In the genomic region with DNA sequence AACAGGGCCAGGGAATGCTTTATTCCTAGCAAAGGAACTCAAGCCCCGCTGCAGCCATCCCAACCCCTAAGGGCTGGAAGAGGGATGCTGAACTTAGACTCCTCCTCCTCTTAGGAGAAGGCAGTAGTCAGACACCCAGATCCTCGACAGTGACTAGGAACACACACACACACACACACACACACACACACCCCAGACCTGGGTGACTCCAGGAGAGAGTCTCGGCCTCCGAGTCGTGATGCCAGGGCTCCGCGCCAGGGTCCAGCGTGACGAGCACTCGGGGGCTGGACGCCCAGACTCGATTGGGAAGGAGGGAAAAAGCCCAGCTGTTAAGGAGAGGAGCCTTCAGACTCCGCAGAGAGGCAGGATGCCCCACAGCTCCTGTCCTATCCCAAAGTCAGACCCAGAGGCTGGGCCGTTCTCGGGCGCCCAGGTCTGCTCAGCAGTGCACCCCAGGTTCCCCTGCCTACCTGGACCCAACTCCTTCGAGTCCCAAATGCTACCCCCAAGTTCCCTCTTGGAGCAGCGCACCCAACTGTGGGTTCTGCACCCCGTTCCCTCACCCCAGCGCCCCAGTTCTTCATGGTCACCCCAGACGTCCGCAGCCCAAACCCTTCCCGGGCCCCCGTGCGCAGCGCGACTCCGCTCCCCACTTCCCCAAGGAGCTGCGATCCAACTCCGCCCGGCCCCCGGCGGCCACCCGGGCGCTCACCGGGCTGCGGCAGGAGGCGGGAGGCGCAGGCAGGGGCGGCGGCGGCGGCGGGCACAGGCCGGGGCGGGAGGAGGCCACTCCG, we compare ENCODE assay signal across 7 cellular contexts. TPM values are rescaled to one million over a fixed set of nuclear protein-coding genes. Genes with fewer than 3 reads are reported as not detected.
A peak's percentile ranks its signal among the peaks of the same experiment; 100 is the strongest.
DNase-seq lines count a peak whose midpoint lies in the region; ATAC-seq, FAIRE-seq and TF ChIP-seq lines count a peak whose summit lies in the region.

No MANE protein-coding gene starts in this region.

- H3K4me1 Mint-ChIP-seq in activated naive CD4-positive, alpha-beta T cell treated with anti-CD3 and anti-CD28 coated beads, Interleukin-2, amount 10 ng/mL, durations not matched to agents 7 days and 5 days = peaks cover 53% of the 10 kb centered on the region

- peak overlapping the region; percentile 85 to 93 for H3K27ac ChIP-seq in prostate gland

- H3K4me1 ChIP-seq in prostate gland (replicated peaks) = peaks cover 41% of the 10 kb centered on the region

- no peaks in the 10 kb centered on the region for H3K9me3 Mint-ChIP-seq in activated naive CD4-positive, alpha-beta T cell treated with anti-CD3 and anti-CD28 coated beads, Interleukin-2, amount 10 ng/mL, durations not matched to agents 7 days and 5 days

- no peaks in the 10 kb centered on the region for H3K9me3 ChIP-seq in prostate gland

- H3K4me3 ChIP-seq in prostate gland = peak overlapping the region; percentile 93 to 96

- DNase-seq in GM12891 (ENCODE audit: insufficient read length, low spot score) (no peak), left cardiac atrium (peak; percentile 64), prostate gland (ENCODE audit: low spot score) (peak; percentile 38), UCSD-AML1 (lab: John Stamatoyannopoulos, UW; ENCODE audit: unreplicated experiment) (no peak)
- peak; percentile 33 for DNase-seq in activated naive CD4-positive, alpha-beta T cell treated with anti-CD3 and anti-CD28 coated beads, Interleukin-2, amount 10 ng/mL, durations not matched to agents 7 days and 5 days
- DNase-seq in activated effector memory CD4-positive, alpha-beta T cell treated with anti-CD3 and anti-CD28 coated beads, Interleukin-2, amount 50 U/mL, for 16 hours = no peak

- H3K4me3 Mint-ChIP-seq in activated naive CD4-positive, alpha-beta T cell treated with anti-CD3 and anti-CD28 coated beads, Interleukin-2, amount 10 ng/mL, durations not matched to agents 7 days and 5 days = peak overlapping the region; percentile 90

- H3K36me3 ChIP-seq in prostate gland = no peaks in the 10 kb centered on the region

- under 1% methylated on average over 44 of the region's 47 CpGs for WGBS in prostate gland

- TF ChIP-seq CTCF in prostate gland (IDR thresholded peaks at IDR 0.05) = no peak

- CTCF ChIA-PET in activated naive CD4-positive, alpha-beta T cell treated with anti-CD3 and anti-CD28 coated beads, Interleukin-2, amount 10 ng/mL, durations not matched to agents 7 days and 5 days (lab: Charles Lee) = interaction anchor here (1.1 to 8.9 kb wide), 9 partner anchors 18 to 229 kb away, joined by 3 to 255 read pairs (median 4); a partner anchor contains a TSS

- H3K27me3 ChIP-seq in prostate gland (replicated peaks; ENCODE audit: insufficient read depth) = no peaks in the 10 kb centered on the region

- no peak for FAIRE-seq in GM12891 (lab: Jason Lieb, UNC)

- peak overlapping the region; percentile 84 for H3K27ac Mint-ChIP-seq in activated naive CD4-positive, alpha-beta T cell treated with anti-CD3 and anti-CD28 coated beads, Interleukin-2, amount 10 ng/mL, durations not matched to agents 7 days and 5 days

- ATAC-seq in HG03432 (IDR thresholded peaks at IDR 0.05; ENCODE audit: unreplicated experiment) (peak; percentile 0), left cardiac atrium (peak; percentile 7 to 29)

- peaks cover 57% of the 10 kb centered on the region for H3K27me3 Mint-ChIP-seq in activated naive CD4-positive, alpha-beta T cell treated with anti-CD3 and anti-CD28 coated beads, Interleukin-2, amount 10 ng/mL, durations not matched to agents 7 days and 5 days

- H3K36me3 Mint-ChIP-seq in activated naive CD4-positive, alpha-beta T cell treated with anti-CD3 and anti-CD28 coated beads, Interleukin-2, amount 10 ng/mL, durations not matched to agents 7 days and 5 days = peaks cover 14% of the 10 kb centered on the region

- intact Hi-C loops in left cardiac atrium (cut with DNase I) = loop anchor here (5.0 to 10.0 kb wide), 2 partner anchors 57 to 61 kb away; a partner anchor contains a TSS
- intact Hi-C loops in prostate gland (cut with DNase I) = loop anchor here (5.0 kb wide), 2 partner anchors 61 to 164 kb away; no protein-coding TSS in a partner anchor

- TF ChIP-seq POLR2A in GM12891 (IDR thresholded peaks at IDR 0.05; ENCODE audit: low read depth, low read length) = no peak
- no peak for TF ChIP-seq POLR2A in prostate gland (IDR thresholded peaks at IDR 0.05)

TF ChIP-seq in GM12891, 5 proteins besides CTCF, POLR2A, EP300 and RAD21:
- no peak for TF ChIP-seq SPI1 (IDR thresholded peaks at IDR 0.05; ENCODE audit: low read depth, low read length)
- TF ChIP-seq TAF1 (IDR thresholded peaks at IDR 0.05; ENCODE audit: low read depth, low read length) = 0 out of 2 replicates have a peak, but pooled peaks have one; percentile 19

RNA-seq across cellular contexts. Expression of a gene that starts 0.4 kb away (rescaled TPM):
- 17.7 TPM for polyA plus RNA-seq in GM12891 (2012; ENCODE audit: low read depth, missing spikeins)
- total RNA-seq in left cardiac atrium = 1 to 10 TPM; 1.9 to 5.0 TPM
- 10 to 100 TPM in 1 of 2 donors, 1 to 10 TPM in 1; 8.8 to 19.0 TPM for total RNA-seq in prostate gland

RNA-seq across cellular contexts. Expression of a gene that starts 52.6 kb away (rescaled TPM):
- 35.6 TPM for polyA plus RNA-seq in GM12891 (2012; ENCODE audit: low read depth, missing spikeins)
- total RNA-seq in left cardiac atrium = 1 to 10 TPM in 1 of 2 donors, under 1 TPM in 1; 0.71 to 1.3 TPM
- 1 to 10 TPM; 2.5 to 8.2 TPM for total RNA-seq in prostate gland

Comparison
In these comparisons a context has a peak if more than half of its experiments do, and no peak if none do; other contexts are left out.
1. DNase-seq: peak in activated naive CD4-positive, alpha-beta T cell treated with anti-CD3 and anti-CD28 coated beads, Interleukin-2, amount 10 ng/mL, durations not matched to agents 7 days and 5 days (single experiment), left cardiac atrium (single experiment) and prostate gland (single experiment); none in GM12891 (single experiment), UCSD-AML1 (single experiment) and activated effector memory CD4-positive, alpha-beta T cell treated with anti-CD3 and anti-CD28 coated beads, Interleukin-2, amount 50 U/mL, for 16 hours (single experiment).